In genomic region chr15:58314593-58315216, GRCh38 we compare ENCODE assay signal across 16 cellular contexts.
DNase-seq lines count a peak whose midpoint lies in the region; ATAC-seq and TF ChIP-seq lines count a peak whose summit lies in the region.
"Had no signal": no experiment of that assay in that cellular context is flagged by ENCODE, and none has a peak within 500 bp of the region (broad histone marks: within the 10 kb centered on the region; RNA-seq: fewer than 3 reads in every experiment).

No MANE protein-coding gene starts in this region.

- H3K4me1 ChIP-seq in MM.1S (ENCODE audit: low read length), result peaks cover 22% of the 10 kb centered on the region
- H3K4me1 ChIP-seq: parathyroid adenoma had no signal

- H3K9me3 ChIP-seq in MM.1S (replicated peaks; ENCODE audit: insufficient read depth, low read length), result no peaks in the 10 kb centered on the region

- TF ChIP-seq CTCF in MM.1S (IDR thresholded peaks at IDR 0.05; ENCODE audit: low read length), result no peak

- peak overlapping the region; percentile 91 for H3K27ac Mint-ChIP-seq in activated T-cell treated with anti-CD3 and anti-CD28 coated beads, Interleukin-2, amount 50 U/mL, for 24 hours
- peak overlapping the region; percentile 87 for H3K27ac Mint-ChIP-seq in activated naive CD8-positive, alpha-beta T cell treated with anti-CD3 and anti-CD28 coated beads for 36 hours
- H3K27ac Mint-ChIP-seq in stimulated activated effector memory CD8-positive, alpha-beta T cell treated with anti-CD3 and anti-CD28 coated beads, Interleukin-12 subunit alpha, Interleukin-12 subunit beta, amount 100 ng/mL, for 72 hours, result peak overlapping the region; percentile 83
- H3K27ac Mint-ChIP-seq: type B pancreatic cell had no signal

- no peaks in the 10 kb centered on the region for H3K36me3 Mint-ChIP-seq in activated T-cell treated with anti-CD3 and anti-CD28 coated beads, Interleukin-2, amount 50 U/mL, for 24 hours (ENCODE audit: low read depth)
- H3K36me3 Mint-ChIP-seq in activated naive CD8-positive, alpha-beta T cell treated with anti-CD3 and anti-CD28 coated beads for 36 hours, result peaks cover 8% of the 10 kb centered on the region
- no peaks in the 10 kb centered on the region for H3K36me3 Mint-ChIP-seq in stimulated activated effector memory CD8-positive, alpha-beta T cell treated with anti-CD3 and anti-CD28 coated beads, Interleukin-12 subunit alpha, Interleukin-12 subunit beta, amount 100 ng/mL, for 72 hours
- H3K36me3 Mint-ChIP-seq: type B pancreatic cell had no signal

- no peak overlapping the region for H3K4me2 ChIP-seq in MM.1S (ENCODE audit: low read depth, low read length)

- H3K27me3 Mint-ChIP-seq in activated T-cell treated with anti-CD3 and anti-CD28 coated beads, Interleukin-2, amount 50 U/mL, for 24 hours, result no peaks in the 10 kb centered on the region
- no peaks in the 10 kb centered on the region for H3K27me3 Mint-ChIP-seq in activated naive CD8-positive, alpha-beta T cell treated with anti-CD3 and anti-CD28 coated beads for 36 hours
- H3K27me3 Mint-ChIP-seq: type B pancreatic cell had no signal

- H3K4me1 Mint-ChIP-seq in activated T-cell treated with anti-CD3 and anti-CD28 coated beads, Interleukin-2, amount 50 U/mL, for 24 hours (ENCODE audit: low read depth), result peaks cover 41% of the 10 kb centered on the region
- H3K4me1 Mint-ChIP-seq in activated naive CD8-positive, alpha-beta T cell treated with anti-CD3 and anti-CD28 coated beads for 36 hours, result peaks cover 24% of the 10 kb centered on the region
- H3K4me1 Mint-ChIP-seq in stimulated activated effector memory CD8-positive, alpha-beta T cell treated with anti-CD3 and anti-CD28 coated beads, Interleukin-12 subunit alpha, Interleukin-12 subunit beta, amount 100 ng/mL, for 72 hours, result peaks cover 30% of the 10 kb centered on the region

- no peaks in the 10 kb centered on the region for H3K27me3 ChIP-seq in MM.1S (replicated peaks; ENCODE audit: insufficient read depth, low read length)

- no peaks in the 10 kb centered on the region for H3K36me3 ChIP-seq in MM.1S (replicated peaks; ENCODE audit: insufficient read depth, low read length)

- H3K9me2 ChIP-seq in MM.1S (replicated peaks; ENCODE audit: insufficient read depth, low read length), result no peaks in the 10 kb centered on the region

- no peaks in the 10 kb centered on the region for H3K79me2 ChIP-seq in MM.1S (ENCODE audit: low read length)
- H3K79me2 ChIP-seq: parathyroid adenoma had no signal

- no peaks in the 10 kb centered on the region for H4K20me1 ChIP-seq in MM.1S (ENCODE audit: insufficient read depth, low read length)

- no peaks in the 10 kb centered on the region for H3F3A ChIP-seq in MM.1S (ENCODE audit: insufficient read depth, low read length)

- 0 out of 2 replicates have a peak overlapping the region, but pooled peaks have one; percentile 22 for H2AFZ ChIP-seq in MM.1S (ENCODE audit: low read length)
- H2AFZ ChIP-seq: parathyroid adenoma had no signal

- H3K9ac ChIP-seq in MM.1S (ENCODE audit: low read length), result no peak overlapping the region
- H3K9ac ChIP-seq: parathyroid adenoma had no signal

- H3K9me3 Mint-ChIP-seq in activated T-cell treated with anti-CD3 and anti-CD28 coated beads, Interleukin-2, amount 50 U/mL, for 24 hours, result peaks cover 2% of the 10 kb centered on the region
- peaks cover 9% of the 10 kb centered on the region for H3K9me3 Mint-ChIP-seq in activated naive CD8-positive, alpha-beta T cell treated with anti-CD3 and anti-CD28 coated beads for 36 hours
- H3K9me3 Mint-ChIP-seq in stimulated activated effector memory CD8-positive, alpha-beta T cell treated with anti-CD3 and anti-CD28 coated beads, Interleukin-12 subunit alpha, Interleukin-12 subunit beta, amount 100 ng/mL, for 72 hours, result no peaks in the 10 kb centered on the region
- H3K9me3 Mint-ChIP-seq: type B pancreatic cell had no signal

- no peak for DNase-seq in activated T-cell treated with anti-CD3 and anti-CD28 coated beads, Interleukin-2, amount 50 U/mL, for 24 hours
- DNase-seq in activated T-cell treated with anti-CD3 and anti-CD28 coated beads, Interleukin-2, amount 50 U/mL, for 1 hour, result no peak
- DNase-seq in MM.1S, result no peak
- no peak for DNase-seq in activated naive CD8-positive, alpha-beta T cell treated with anti-CD3 and anti-CD28 coated beads for 36 hours
- no peak for DNase-seq in stimulated activated effector memory CD8-positive, alpha-beta T cell treated with anti-CD3 and anti-CD28 coated beads, Interleukin-12 subunit alpha, Interleukin-12 subunit beta, amount 100 ng/mL, for 72 hours (ENCODE audit: low spot score in 2 of 2)
- DNase-seq in HuH-7 (ENCODE audit: low spot score), result no peak
- no peak for DNase-seq in caudate nucleus (lab: John Stamatoyannopoulos, UW)
- DNase-seq: activated CD4-positive, alpha-beta T cell treated with anti-CD3 and anti-CD28 coated beads, Interleukin-2, amount 50 U/mL, for 1 hour; NCI-H1048; NCI-H2171; SIG-M5; T-helper 9 cell had no signal

- no peak overlapping the region for H3K4me3 ChIP-seq in MM.1S (ENCODE audit: low read length)

- peak; percentile 83 for ATAC-seq in stimulated activated effector memory CD8-positive, alpha-beta T cell treated with anti-CD3 and anti-CD28 coated beads, Interleukin-12 subunit alpha, Interleukin-12 subunit beta, amount 100 ng/mL, for 72 hours
- ATAC-seq in HG03354 (IDR thresholded peaks at IDR 0.05; ENCODE audit: poor library complexity, severe bottlenecking, unreplicated experiment), result no peak
- ATAC-seq: left lobe of liver had no signal

- H3K27ac ChIP-seq in MM.1S (ENCODE audit: low read length) (no peak overlapping the region), caudate nucleus (ENCODE audit: low read depth, low read length) (no peak overlapping the region)
- H3K27ac ChIP-seq: parathyroid adenoma had no signal

- H3K4me3 Mint-ChIP-seq in activated T-cell treated with anti-CD3 and anti-CD28 coated beads, Interleukin-2, amount 50 U/mL, for 24 hours, result peak overlapping the region; percentile 16
- peak overlapping the region; percentile 5 for H3K4me3 Mint-ChIP-seq in activated naive CD8-positive, alpha-beta T cell treated with anti-CD3 and anti-CD28 coated beads for 36 hours
- H3K4me3 Mint-ChIP-seq in stimulated activated effector memory CD8-positive, alpha-beta T cell treated with anti-CD3 and anti-CD28 coated beads, Interleukin-12 subunit alpha, Interleukin-12 subunit beta, amount 100 ng/mL, for 72 hours, result peak overlapping the region; percentile 4
- H3K4me3 Mint-ChIP-seq: type B pancreatic cell had no signal
